10 cellular contexts compared by ENCODE assay signal in genomic region chr11:205221-206001, GRCh38. TPM values are rescaled to one million over a fixed set of nuclear protein-coding genes. Genes with fewer than 3 reads are reported as not detected.
A peak's percentile ranks its signal among the peaks of the same experiment; 100 is the strongest.
DNase-seq lines count a peak whose midpoint lies in the region; ATAC-seq, FAIRE-seq and TF ChIP-seq lines count a peak whose summit lies in the region.
"Had no signal": no experiment of that assay in that cellular context is flagged by ENCODE, and none has a peak within 500 bp of the region (broad histone marks: within the 10 kb centered on the region; RNA-seq: fewer than 3 reads in every experiment).

No MANE protein-coding gene starts in this region.

- H3K27ac ChIP-seq in mesodermal cell (ENCODE audit: low read depth, low read length, severe bottlenecking) (no peak overlapping the region), upper lobe of right lung (no peak overlapping the region), upper lobe of left lung (peak overlapping the region in 2 of 4 donors; percentile 99)

- peaks cover 19% of the 10 kb centered on the region for H3K4me1 ChIP-seq in mesodermal cell (ENCODE audit: control insufficient read depth, insufficient read depth, low read length, poor library complexity, severe bottlenecking)
- H3K4me1 ChIP-seq in upper lobe of right lung: peaks cover 30% of the 10 kb centered on the region
- peaks cover 33 to 53% (median 38%) of the 10 kb centered on the region in 4 donors for H3K4me1 ChIP-seq in upper lobe of left lung

- intact Hi-C loops in activated naive CD4-positive, alpha-beta T cell treated with anti-CD3 and anti-CD28 coated beads for 36 hours (cut with micrococcal nuclease): loop anchor here (2.0 to 10.0 kb wide), 4 partner anchors 82 to 592 kb away; partner anchors contain the start of genes PGGHG, SIGIRR and SLC25A22
- intact Hi-C loops in upper lobe of right lung (cut with DNase I): no loop called here

- CTCF ChIA-PET in activated naive CD4-positive, alpha-beta T cell treated with anti-CD3 and anti-CD28 coated beads for 36 hours (lab: Charles Lee): interaction anchor here (0.6 to 2.3 kb wide), 3 partner anchors 14 to 99 kb away, joined by 3 to 10 read pairs (median 6); no protein-coding TSS in a partner anchor

- peaks cover 30% of the 10 kb centered on the region for H3K36me3 Mint-ChIP-seq in activated naive CD4-positive, alpha-beta T cell treated with anti-CD3 and anti-CD28 coated beads for 36 hours (ENCODE audit: low read depth)

- 95 to 98% methylated on average over 12 to 14 of the region's 16 CpGs for WGBS in mesodermal cell (ENCODE audit: insufficient coverage in 2 of 2), 2 experiments
- 93 to 96% methylated on average over 10 to 16 of the region's 16 CpGs for WGBS in upper lobe of left lung, 2 donors

- H3K27me3 ChIP-seq in upper lobe of right lung (no peaks in the 10 kb centered on the region), upper lobe of left lung (no peaks in the 10 kb centered on the region)

- no peak for FAIRE-seq in urothelium cell line (lab: Jason Lieb, UNC)

- H3K27ac Mint-ChIP-seq in activated naive CD4-positive, alpha-beta T cell treated with anti-CD3 and anti-CD28 coated beads for 36 hours: no peak overlapping the region

- no peak for DNase-seq in activated naive CD4-positive, alpha-beta T cell treated with anti-CD3 and anti-CD28 coated beads for 36 hours
- DNase-seq in activated naive CD4-positive, alpha-beta T cell treated with anti-CD3 and anti-CD28 coated beads, Interleukin-2, amount 50 U/mL, for 16 hours: no peak
- DNase-seq in astrocyte of the cerebellum (ENCODE audit: low read depth) (no peak), upper lobe of right lung (peak; percentile 50), NCI-H187 (lab: John Stamatoyannopoulos, UW) (no peak), upper lobe of left lung (no peak), urothelium cell line (ENCODE audit: low spot score) (no peak)
- DNase-seq: DMS 273 treated with DMSO at 0.1 percent for 48 hours had no signal

- H3K36me3 ChIP-seq in mesodermal cell (ENCODE audit: control insufficient read depth, insufficient read depth, low read length) (peaks cover 45% of the 10 kb centered on the region), upper lobe of right lung (peaks cover 44% of the 10 kb centered on the region), upper lobe of left lung (peaks cover 2 to 56% (median 36%) of the 10 kb centered on the region in 4 donors)

- TF ChIP-seq POLR2A in upper lobe of left lung (IDR thresholded peaks at IDR 0.05): no peak

- H3K4me3 ChIP-seq in astrocyte of the cerebellum (ENCODE audit: low read depth, low read length) (peak overlapping the region; percentile 94), mesodermal cell (ENCODE audit: extremely low read depth, insufficient read depth, low read length, poor library complexity, severe bottlenecking) (peak overlapping the region; percentile 92), upper lobe of right lung (peak overlapping the region; percentile 88), upper lobe of left lung (peak overlapping the region in 2 of 4 donors; percentile 71 to 79)

- H3K27me3 Mint-ChIP-seq in activated naive CD4-positive, alpha-beta T cell treated with anti-CD3 and anti-CD28 coated beads for 36 hours (ENCODE audit: low read depth): no peaks in the 10 kb centered on the region

- H3K4me3 Mint-ChIP-seq in activated naive CD4-positive, alpha-beta T cell treated with anti-CD3 and anti-CD28 coated beads for 36 hours: peak overlapping the region; percentile 96

- TF ChIP-seq CTCF in astrocyte of the cerebellum (IDR thresholded peaks at IDR 0.05; ENCODE audit: low read depth, low read length, missing control alignments) (no peak), upper lobe of right lung (IDR thresholded peaks at IDR 0.05) (no peak), upper lobe of left lung (IDR thresholded peaks at IDR 0.05) (no peak)

- ATAC-seq in upper lobe of right lung (no peak), upper lobe of left lung (ENCODE audit: low FRiP score in 2 of 2) (no peak)

- H3K9me3 Mint-ChIP-seq in activated naive CD4-positive, alpha-beta T cell treated with anti-CD3 and anti-CD28 coated beads for 36 hours: no peaks in the 10 kb centered on the region

- in situ Hi-C loops in astrocyte of the cerebellum (cut with HindIII; ENCODE audit: low sequenced_read_pairs): no loop called here

- H3K9me3 ChIP-seq in mesodermal cell (ENCODE audit: control insufficient read depth, low read length) (no peaks in the 10 kb centered on the region), upper lobe of right lung (no peaks in the 10 kb centered on the region), upper lobe of left lung (no peaks in the 10 kb centered on the region)

- peaks cover 72% of the 10 kb centered on the region for H3K4me1 Mint-ChIP-seq in activated naive CD4-positive, alpha-beta T cell treated with anti-CD3 and anti-CD28 coated beads for 36 hours (ENCODE audit: low read depth)

- no peak for TF ChIP-seq EP300 in upper lobe of left lung (IDR thresholded peaks at IDR 0.05)

RNA-seq across cellular contexts. Expression of gene BET1L, which starts 1.8 kb away (rescaled TPM):
- total RNA-seq in activated naive CD4-positive, alpha-beta T cell treated with anti-CD3 and anti-CD28 coated beads for 36 hours: 10 to 100 TPM; 50.4 to 51.6 TPM
- 51.3 TPM for polyA plus RNA-seq in mesodermal cell (2013, experiment 1 of 2)
- 44.1 TPM for polyA plus RNA-seq in mesodermal cell (2013, experiment 2 of 2)
- total RNA-seq in upper lobe of right lung (57.9 TPM), upper lobe of left lung (10 to 100 TPM; 24.3 to 70.1 (median 39.0) TPM)

RNA-seq across cellular contexts. Expression of gene RIC8A, which starts 2.1 kb away (rescaled TPM):
- total RNA-seq in activated naive CD4-positive, alpha-beta T cell treated with anti-CD3 and anti-CD28 coated beads for 36 hours: 10 to 100 TPM; 74.9 to 85.0 TPM
- 76.3 TPM for polyA plus RNA-seq in mesodermal cell (2013, experiment 1 of 2)
- polyA plus RNA-seq in mesodermal cell (2013, experiment 2 of 2): 65.8 TPM
- total RNA-seq in upper lobe of right lung: 91.8 TPM
- 100 to 1,000 TPM in 4 of 6 donors, 10 to 100 TPM in 2; 65.9 to 135 (median 105) TPM for total RNA-seq in upper lobe of left lung

RNA-seq across cellular contexts. Expression of gene SCGB1C1, which starts 12.5 kb away (rescaled TPM):
- not detected for total RNA-seq in activated naive CD4-positive, alpha-beta T cell treated with anti-CD3 and anti-CD28 coated beads for 36 hours
- polyA plus RNA-seq in mesodermal cell (2013, experiment 1 of 2): not detected
- not detected for polyA plus RNA-seq in mesodermal cell (2013, experiment 2 of 2)
- total RNA-seq in upper lobe of right lung (not detected), upper lobe of left lung (not detected)
- total RNA-seq: liver had no signal
- polyA plus RNA-seq: liver had no signal

RNA-seq across cellular contexts. Expression of gene SIRT3, which starts 30.7 kb away (rescaled TPM):
- total RNA-seq in activated naive CD4-positive, alpha-beta T cell treated with anti-CD3 and anti-CD28 coated beads for 36 hours: 10 to 100 TPM; 16.1 to 20.1 TPM
- polyA plus RNA-seq in mesodermal cell (2013, experiment 1 of 2): 19.6 TPM
- 17.5 TPM for polyA plus RNA-seq in mesodermal cell (2013, experiment 2 of 2)
- total RNA-seq in upper lobe of right lung: 15.7 TPM
- 10 to 100 TPM; 11.7 to 37.6 (median 24.0) TPM for total RNA-seq in upper lobe of left lung

RNA-seq across cellular contexts. Expression of gene PSMD13, which starts 31.4 kb away (rescaled TPM):
- total RNA-seq in activated naive CD4-positive, alpha-beta T cell treated with anti-CD3 and anti-CD28 coated beads for 36 hours: 100 to 1,000 TPM; 206 to 210 TPM
- polyA plus RNA-seq in mesodermal cell (2013, experiment 1 of 2): 169 TPM
- polyA plus RNA-seq in mesodermal cell (2013, experiment 2 of 2): 153 TPM
- 89.9 TPM for total RNA-seq in upper lobe of right lung
- total RNA-seq in upper lobe of left lung: 100 to 1,000 TPM in 4 of 6 donors, 10 to 100 TPM in 2; 85.2 to 113 (median 106) TPM
